ENCODE assay signal across 8 cellular contexts in the genomic region with DNA sequence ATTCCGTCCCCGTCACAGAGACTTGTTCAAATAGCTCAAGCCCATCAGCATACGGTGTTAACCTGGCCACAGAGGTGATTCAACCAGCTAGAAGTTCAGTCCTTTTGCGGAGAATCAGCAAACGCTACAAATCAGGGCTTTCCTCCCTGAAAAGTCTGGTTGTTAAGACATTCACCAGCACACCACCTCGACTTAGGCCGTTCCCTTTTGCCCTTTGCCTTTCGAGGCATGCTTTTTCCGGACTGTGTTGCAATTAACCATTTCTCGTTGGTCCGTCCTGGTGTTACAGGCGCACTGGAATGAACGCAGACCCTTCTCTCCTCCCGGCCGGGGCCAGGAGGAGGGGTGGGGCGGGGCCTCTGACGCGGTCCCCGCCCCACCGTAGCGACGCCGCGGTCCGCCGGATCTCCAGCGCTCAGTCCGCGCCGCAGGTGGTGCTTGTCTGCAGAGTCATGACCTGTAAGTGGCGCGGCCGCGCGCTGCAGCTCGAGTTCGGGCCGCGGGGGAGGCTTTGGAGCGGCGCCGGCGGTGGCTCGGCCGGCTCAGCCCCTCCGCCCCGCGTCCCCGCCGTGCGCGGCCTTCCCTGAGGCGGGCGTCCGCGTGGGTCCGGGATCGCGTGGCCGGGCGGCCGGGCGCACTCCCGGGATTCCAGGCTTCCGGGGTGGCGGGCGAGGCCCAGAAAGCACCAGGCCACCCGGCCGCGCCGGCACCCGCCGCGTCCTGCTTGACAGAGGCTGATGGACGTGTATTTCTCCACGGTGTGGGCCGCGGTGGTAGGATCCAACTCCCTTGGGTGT. TPM values are rescaled to one million over a fixed set of nuclear protein-coding genes. Genes with fewer than 3 reads are reported as not detected.
A peak's percentile ranks its signal among the peaks of the same experiment; 100 is the strongest.
DNase-seq lines count a peak whose midpoint lies in the region; ATAC-seq and TF ChIP-seq lines count a peak whose summit lies in the region.

A gene with protein sequence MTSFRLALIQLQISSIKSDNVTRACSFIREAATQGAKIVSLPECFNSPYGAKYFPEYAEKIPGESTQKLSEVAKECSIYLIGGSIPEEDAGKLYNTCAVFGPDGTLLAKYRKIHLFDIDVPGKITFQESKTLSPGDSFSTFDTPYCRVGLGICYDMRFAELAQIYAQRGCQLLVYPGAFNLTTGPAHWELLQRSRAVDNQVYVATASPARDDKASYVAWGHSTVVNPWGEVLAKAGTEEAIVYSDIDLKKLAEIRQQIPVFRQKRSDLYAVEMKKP (plus strand): TSS at position 418 of the 797 bp plus-strand sequence. CDS start 35 bp downstream, at position 453.

- ATAC-seq in GM21528 (IDR thresholded peaks at IDR 0.05; ENCODE audit: low FRiP score, unreplicated experiment) (peak; percentile 95), Panc1 (peak; percentile 99), esophagus mucosa (peak; percentile 94)
- ATAC-seq in activated T-cell treated with anti-CD3 and anti-CD28 coated beads, Interleukin-2, amount 50 U/mL, for 4 hours = peak; percentile 98 to 99

- H3K27ac ChIP-seq in Panc1 (ENCODE audit: low read length) (peak within 1 kb of the TSS; percentile 94), muscle layer of colon (ENCODE audit: low read depth, low read length) (peak within 1 kb of the TSS; percentile 27)

- TF ChIP-seq CTCF in Panc1 (IDR thresholded peaks at IDR 0.05) = no peak

- H3K36me3 ChIP-seq in Panc1 (ENCODE audit: control insufficient read depth, insufficient read depth, low read length) = no peaks in the 10 kb centered on the region
- H3K36me3 ChIP-seq in muscle layer of colon (ENCODE audit: insufficient read depth, low read length) = peaks cover 5% of the 10 kb centered on the region

- H3K4me3 ChIP-seq in Panc1 (ENCODE audit: low read depth in 2 of 2, low read length in 2 of 2) = peak within 1 kb of the TSS; percentile 70 to 78
- peak within 1 kb of the TSS; percentile 34 to 76 for H3K4me3 ChIP-seq in muscle layer of colon (ENCODE audit: low read depth in 1 of 2, low read length in 2 of 2)

- peaks cover 7% of the 10 kb centered on the region for H3K36me3 Mint-ChIP-seq in activated T-cell treated with anti-CD3 and anti-CD28 coated beads, Interleukin-2, amount 50 U/mL, for 4 hours (ENCODE audit: insufficient read depth)

- DNase-seq in DMS153 treated with DMSO at 0.1 percent for 48 hours (lab: John Stamatoyannopoulos, UW; ENCODE audit: unreplicated experiment) (peak; percentile 56), HuH-7.5 (ENCODE audit: low spot score) (peak; percentile 89), Panc1 (ENCODE audit: low read depth, low spot score) (peak; percentile 47)
- peak; percentile 73 for DNase-seq in activated T-cell treated with anti-CD3 and anti-CD28 coated beads, Interleukin-2, amount 50 U/mL, for 4 hours
- DNase-seq in stimulated activated CD8-positive, alpha-beta memory T cell treated with anti-CD3 and anti-CD28 coated beads, Interleukin-7, amount 100 ng/mL, for 24 hours (ENCODE audit: low read depth) = peak; percentile 49

- H3K9me3 Mint-ChIP-seq in activated T-cell treated with anti-CD3 and anti-CD28 coated beads, Interleukin-2, amount 50 U/mL, for 4 hours = no peaks in the 10 kb centered on the region

- H3K9me3 ChIP-seq in Panc1 (ENCODE audit: control insufficient read depth, insufficient read depth, low read depth, low read length) (no peaks in the 10 kb centered on the region), muscle layer of colon (ENCODE audit: low read length) (no peaks in the 10 kb centered on the region)

- H3K4me1 Mint-ChIP-seq in activated T-cell treated with anti-CD3 and anti-CD28 coated beads, Interleukin-2, amount 50 U/mL, for 4 hours (ENCODE audit: low read depth) = peaks cover 26% of the 10 kb centered on the region

- peak within 1 kb of the TSS; percentile 69 for H3K9ac ChIP-seq in muscle layer of colon (ENCODE audit: low read length)

- H3K4me3 Mint-ChIP-seq in activated T-cell treated with anti-CD3 and anti-CD28 coated beads, Interleukin-2, amount 50 U/mL, for 4 hours = peak within 1 kb of the TSS; percentile 92

- no peaks in the 10 kb centered on the region for H3K27me3 Mint-ChIP-seq in activated T-cell treated with anti-CD3 and anti-CD28 coated beads, Interleukin-2, amount 50 U/mL, for 4 hours (ENCODE audit: low read depth)

- in situ Hi-C loops in Panc1 (cut with HindIII; ENCODE audit: low pct_unique_long_range_greater_than_20kb, low sequenced_read_pairs) = no loop called here

- H3K4me1 ChIP-seq in Panc1 (ENCODE audit: control insufficient read depth, insufficient read depth, low read length) (peaks cover 10% of the 10 kb centered on the region), muscle layer of colon (ENCODE audit: insufficient read depth, low read length) (peaks cover 9% of the 10 kb centered on the region)

- CTCF ChIA-PET in Panc1 (lab: Charles Lee) = interaction anchor here (0.6 kb wide), 1 partner anchor 25 kb away, joined by 4 read pairs; no protein-coding TSS in a partner anchor

- BruUV-seq in Panc1 (replicated peaks; lab: Mats Ljungman, UMichigan) = no TSS peak

- POLR2A ChIA-PET in Panc1 (lab: Charles Lee) = interaction anchor here (0.6 to 1.1 kb wide), 3 partner anchors 35 to 141 kb away, joined by 3 read pairs; a partner anchor contains a TSS

- intact Hi-C loops in Panc1 (cut with micrococcal nuclease; ENCODE audit: unreplicated experiment) = loop anchor here (10.0 kb wide), 1 partner anchor 60 kb away; no protein-coding TSS in a partner anchor

- H3K27me3 ChIP-seq in Panc1 (ENCODE audit: control insufficient read depth, insufficient read depth, low read length) = no peaks in the 10 kb centered on the region
- no peaks in the 10 kb centered on the region for H3K27me3 ChIP-seq in muscle layer of colon (ENCODE audit: control insufficient read depth in 1 of 2, insufficient read depth in 2 of 2, low read length in 2 of 2)

RNA-seq across cellular contexts. Expression of the gene that starts here (rescaled TPM):
- 97.2 TPM for total RNA-seq in Panc1 (2021; ENCODE audit: unreplicated experiment)
- polyA plus RNA-seq in Panc1 (2012; ENCODE audit: insufficient read length) = 78.9 TPM
- 10 to 100 TPM; 61.2 to 70.9 (median 62.1) TPM for total RNA-seq in activated T-cell treated with anti-CD3 and anti-CD28 coated beads, Interleukin-2, amount 50 U/mL, for 4 hours
- 48.7 TPM for total RNA-seq in esophagus mucosa

Comparison
In these comparisons a context has a peak if more than half of its experiments do, and no peak if none do; other contexts are left out.
1. Peak in every context shown above with its lines: DNase-seq, ATAC-seq, H3K4me3 ChIP-seq and H3K27ac ChIP-seq.